In genomic region chr1:218302155-218302554, GRCh38 we compare ENCODE assay signal across 30 cellular contexts. TPM values are rescaled to one million over a fixed set of nuclear protein-coding genes. Genes with fewer than 3 reads are reported as not detected.
"Had no signal": no experiment of that assay in that cellular context is flagged by ENCODE, and none has a peak within 500 bp of the region (broad histone marks: within the 10 kb centered on the region; RNA-seq: fewer than 3 reads in every experiment).

No MANE protein-coding gene starts in this region.

- H3K27ac ChIP-seq: adrenal gland, body of pancreas, epithelial cell of prostate, esophagus squamous epithelium, left ventricle myocardium inferior, skin epidermis, testis, transverse colon, WERI-Rb-1 had no signal

- H3K27ac Mint-ChIP-seq: activated CD4-positive, alpha-beta T cell treated with anti-CD3 and anti-CD28 coated beads, Interleukin-2, amount 10 ng/mL, durations not matched to agents 7 days and 5 days; activated CD8-positive, alpha-beta T cell treated with anti-CD3 and anti-CD28 coated beads for 36 hours; activated naive CD4-positive, alpha-beta T cell treated with anti-CD3 and anti-CD28 coated beads for 36 hours; activated naive CD8-positive, alpha-beta T cell treated with anti-CD3 and anti-CD28 coated beads for 36 hours; natural killer cell treated with Interleukin-12 subunit alpha and Interleukin-12 subunit beta and Interleukin-15 and Interleukin-18, amount 100 ng/mL, for 72 hours had no signal

- H3K36me3 ChIP-seq: adrenal gland, left ventricle myocardium inferior had no signal

- ATAC-seq: activated CD8-positive, alpha-beta T cell treated with anti-CD3 and anti-CD28 coated beads for 36 hours; body of pancreas; mucosa of descending colon; natural killer cell treated with Interleukin-12 subunit alpha and Interleukin-12 subunit beta and Interleukin-15 and Interleukin-18, amount 100 ng/mL, for 72 hours; sciatic nerve; stimulated activated naive CD8-positive, alpha-beta T cell treated with anti-CD3 and anti-CD28 coated beads, Interleukin-15, Interleukin-2, amounts not matched to agents 100 U/mL and 50 U/mL, for 24 hours had no signal

- H3K4me1 ChIP-seq: esophagus squamous epithelium, testis, transverse colon had no signal

- DNase-seq: activated CD4-positive, alpha-beta T cell treated with anti-CD3 and anti-CD28 coated beads for 1 hour; activated CD4-positive, alpha-beta T cell treated with anti-CD3 and anti-CD28 coated beads, Interleukin-2, amount 10 ng/mL, durations not matched to agents 7 days and 5 days; activated CD8-positive, alpha-beta T cell treated with anti-CD3 and anti-CD28 coated beads for 36 hours; activated naive CD4-positive, alpha-beta T cell treated with anti-CD3 and anti-CD28 coated beads for 36 hours; activated naive CD8-positive, alpha-beta T cell treated with anti-CD3 and anti-CD28 coated beads for 36 hours; activated T-cell treated with anti-CD3 and anti-CD28 coated beads, Interleukin-2, amount 50 U/mL, for 48 hours; adrenal gland; aorta; body of pancreas; dermis blood vessel endothelial cell; effector CD4-positive, alpha-beta T cell; esophagus squamous epithelium; foreskin melanocyte; islet precursor cell; left ventricle myocardium inferior; mucosa of descending colon; stimulated activated CD4-positive, alpha-beta T cell treated with anti-CD3 and anti-CD28 coated beads, Interleukin-12 subunit alpha, Interleukin-12 subunit beta, amount 100 ng/mL, for 4 hours; stimulated activated CD4-positive, alpha-beta T cell treated with anti-CD3 and anti-CD28 coated beads, Interleukin-4, amount 100 ng/mL, for 1 hour; stimulated activated naive CD8-positive, alpha-beta T cell treated with anti-CD3 and anti-CD28 coated beads, Interleukin-15, Interleukin-2, amounts not matched to agents 100 U/mL and 50 U/mL, for 24 hours; T-helper 1 cell; testis; transverse colon; WERI-Rb-1 had no signal

- H3K9me3 Mint-ChIP-seq: activated CD4-positive, alpha-beta T cell treated with anti-CD3 and anti-CD28 coated beads, Interleukin-2, amount 10 ng/mL, durations not matched to agents 7 days and 5 days; activated CD8-positive, alpha-beta T cell treated with anti-CD3 and anti-CD28 coated beads for 36 hours; activated naive CD4-positive, alpha-beta T cell treated with anti-CD3 and anti-CD28 coated beads for 36 hours; activated naive CD8-positive, alpha-beta T cell treated with anti-CD3 and anti-CD28 coated beads for 36 hours; natural killer cell treated with Interleukin-12 subunit alpha and Interleukin-12 subunit beta and Interleukin-15 and Interleukin-18, amount 100 ng/mL, for 72 hours had no signal

- H3K9me3 ChIP-seq: adrenal gland, body of pancreas, esophagus squamous epithelium, left ventricle myocardium inferior, mucosa of descending colon, testis, transverse colon had no signal

- H3K4me3 ChIP-seq: adrenal gland, body of pancreas, esophagus squamous epithelium, left ventricle myocardium inferior, lung, mucosa of descending colon, skin epidermis, testis, transverse colon had no signal

- H3K27me3 ChIP-seq: adrenal gland, body of pancreas, esophagus squamous epithelium, testis, transverse colon had no signal

- H3K27me3 Mint-ChIP-seq: activated CD4-positive, alpha-beta T cell treated with anti-CD3 and anti-CD28 coated beads, Interleukin-2, amount 10 ng/mL, durations not matched to agents 7 days and 5 days; activated CD8-positive, alpha-beta T cell treated with anti-CD3 and anti-CD28 coated beads for 36 hours; activated naive CD8-positive, alpha-beta T cell treated with anti-CD3 and anti-CD28 coated beads for 36 hours; natural killer cell treated with Interleukin-12 subunit alpha and Interleukin-12 subunit beta and Interleukin-15 and Interleukin-18, amount 100 ng/mL, for 72 hours had no signal

- FAIRE-seq: colon, endometrium had no signal

- H3K4me3 Mint-ChIP-seq: activated CD4-positive, alpha-beta T cell treated with anti-CD3 and anti-CD28 coated beads, Interleukin-2, amount 10 ng/mL, durations not matched to agents 7 days and 5 days; activated CD8-positive, alpha-beta T cell treated with anti-CD3 and anti-CD28 coated beads for 36 hours; activated naive CD4-positive, alpha-beta T cell treated with anti-CD3 and anti-CD28 coated beads for 36 hours; activated naive CD8-positive, alpha-beta T cell treated with anti-CD3 and anti-CD28 coated beads for 36 hours; natural killer cell treated with Interleukin-12 subunit alpha and Interleukin-12 subunit beta and Interleukin-15 and Interleukin-18, amount 100 ng/mL, for 72 hours had no signal

RNA-seq across cellular contexts. Expression of gene TGFB2, which starts 43.0 kb away (rescaled TPM):
- total RNA-seq: activated CD4-positive, alpha-beta T cell treated with anti-CD3 and anti-CD28 coated beads, Interleukin-2, amount 10 ng/mL, durations not matched to agents 7 days and 5 days; activated CD8-positive, alpha-beta T cell treated with anti-CD3 and anti-CD28 coated beads for 36 hours had no signal
